8 cellular contexts compared by ENCODE assay signal in the genomic region with DNA sequence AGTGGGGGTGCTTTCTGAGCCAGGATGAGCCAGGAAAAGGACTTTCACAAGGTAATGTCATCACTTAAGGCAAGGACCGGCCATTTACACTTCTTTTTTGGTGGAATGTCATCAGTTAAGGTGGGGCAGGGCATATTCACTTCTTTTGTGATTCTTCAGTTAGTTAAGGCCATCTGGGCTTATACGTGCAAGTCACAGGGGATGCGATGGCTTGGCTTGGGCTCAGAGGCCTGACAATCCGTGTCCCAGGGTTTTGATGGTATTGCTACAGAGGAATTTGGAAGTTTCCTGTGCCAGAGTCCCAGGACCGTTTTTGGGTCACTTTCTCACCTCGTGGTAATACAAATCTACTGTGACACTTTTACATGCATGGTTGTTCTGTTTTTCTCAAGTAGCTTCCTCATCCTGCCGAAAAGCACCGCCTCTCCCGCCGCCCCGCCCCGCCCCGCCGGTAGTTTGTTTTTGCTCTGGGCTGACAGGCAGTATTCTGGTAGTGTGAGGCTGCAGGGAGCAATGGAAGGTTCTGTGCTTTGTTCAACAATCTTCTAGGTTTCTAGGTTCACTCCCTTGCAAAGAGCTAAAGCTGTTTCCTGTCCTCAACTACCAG.
DNase-seq lines count a peak whose midpoint lies in the region; ATAC-seq and TF ChIP-seq lines count a peak whose summit lies in the region.
"Not testable (repeated sequence)": the region's sequence is repeated elsewhere in the genome, so short reads cannot be mapped to it uniquely, and the experiment has no call there.

No MANE protein-coding gene starts in this region.

- not testable (repeated sequence) for H3K4me3 ChIP-seq in CD8-positive, alpha-beta T cell (ENCODE audit: low read depth, low read length); OCI-LY7 (ENCODE audit: low read depth, low read length, poor library complexity, severe bottlenecking)
- peak overlapping the region; percentile 43 to 53 for H3K4me3 ChIP-seq in duodenal mucosa (ENCODE audit: low read depth in 1 of 2, low read length in 2 of 2)

- H3K27me3 Mint-ChIP-seq in CD8-positive, alpha-beta T cell (ENCODE audit: low read depth); activated CD4-positive, alpha-beta memory T cell treated with anti-CD3 and anti-CD28 coated beads for 36 hours: not testable (repeated sequence)

- peaks cover 13% of the 10 kb centered on the region for H3K4me1 ChIP-seq in CD8-positive, alpha-beta T cell (ENCODE audit: insufficient read depth, low read length)
- H3K4me1 ChIP-seq in OCI-LY7 (ENCODE audit: insufficient read depth, low read length, poor library complexity, severe bottlenecking) = not testable (repeated sequence)
- peaks cover 12 to 16% of the 10 kb centered on the region in 2 donors for H3K4me1 ChIP-seq in duodenal mucosa (ENCODE audit: control insufficient read depth in 1 of 2, insufficient read depth in 2 of 2, low read length in 2 of 2)

- not testable (repeated sequence) for H3K27me3 ChIP-seq in CD8-positive, alpha-beta T cell (ENCODE audit: insufficient read depth, low read length); duodenal mucosa (ENCODE audit: control insufficient read depth in 1 of 2, insufficient read depth in 2 of 2, low read length in 2 of 2)

- BruUV-seq in OCI-LY7 (replicated peaks; lab: Mats Ljungman, UMichigan) = not testable (repeated sequence)

- not testable (repeated sequence) for TF ChIP-seq CTCF in CD8-positive, alpha-beta T cell (IDR thresholded peaks at IDR 0.05); OCI-LY7 (conservative IDR thresholded peaks at IDR 0.05; ENCODE audit: low read length)

- not testable (repeated sequence) for H3K36me3 ChIP-seq in CD8-positive, alpha-beta T cell (ENCODE audit: insufficient read depth, low read length); OCI-LY7 (ENCODE audit: insufficient read depth, low read length); duodenal mucosa (ENCODE audit: control insufficient read depth in 1 of 2, insufficient read depth in 2 of 2, low read length in 2 of 2)

- H3K9me3 ChIP-seq in CD8-positive, alpha-beta T cell (ENCODE audit: low read length); OCI-LY7 (ENCODE audit: low read length); duodenal mucosa (ENCODE audit: control insufficient read depth in 1 of 2, low read length in 2 of 2): not testable (repeated sequence)

- H2AFZ ChIP-seq in OCI-LY7 (ENCODE audit: low read length) = not testable (repeated sequence)

- CTCF ChIA-PET in CD8-positive, alpha-beta T cell (lab: Charles Lee) = interaction anchor here (1.0 kb wide), 1 partner anchor 384 kb away, joined by 4 read pairs; no protein-coding TSS in a partner anchor
- CTCF ChIA-PET in OCI-LY7 (lab: Charles Lee; ENCODE audit: unreplicated experiment); activated CD4-positive, alpha-beta memory T cell treated with anti-CD3 and anti-CD28 coated beads for 36 hours (lab: Charles Lee): not testable (repeated sequence)

- H3K9me2 ChIP-seq in OCI-LY7 (ENCODE audit: insufficient read depth, low read length) = not testable (repeated sequence)

- H3K4me3 Mint-ChIP-seq in CD8-positive, alpha-beta T cell = peak overlapping the region; percentile 27
- not testable (repeated sequence) for H3K4me3 Mint-ChIP-seq in activated CD4-positive, alpha-beta memory T cell treated with anti-CD3 and anti-CD28 coated beads for 36 hours

- H3K4me2 ChIP-seq in OCI-LY7 (ENCODE audit: low read length) = peak overlapping the region; percentile 57; the same call in 1 of the 2 replicates

- ATAC-seq in CD8-positive, alpha-beta T cell = peak; percentile 97
- peak; percentile 94 for ATAC-seq in GM19395 (IDR thresholded peaks at IDR 0.05; ENCODE audit: unreplicated experiment)
- ATAC-seq in HG03045 (IDR thresholded peaks at IDR 0.05; ENCODE audit: unreplicated experiment) = peak; percentile 94

- intact Hi-C loops in CD8-positive, alpha-beta T cell (cut with DNase I, micrococcal nuclease) = loop anchor here (1.0 to 5.0 kb wide), 4 partner anchors 8 to 243 kb away; partner anchors contain the start of genes LMNB1 (in 1 of the 2) and PHAX (in 1 of the 2)
- intact Hi-C loops in OCI-LY7 (cut with micrococcal nuclease; ENCODE audit: unreplicated experiment) = loop anchor here (10.0 kb wide), 1 partner anchor 469 kb away; no protein-coding TSS in a partner anchor
- intact Hi-C loops in activated CD4-positive, alpha-beta memory T cell treated with anti-CD3 and anti-CD28 coated beads for 36 hours (cut with micrococcal nuclease) = loop anchor here (5.0 kb wide), 1 partner anchor 33 kb away; no protein-coding TSS in a partner anchor

- H3K36me3 Mint-ChIP-seq in CD8-positive, alpha-beta T cell; activated CD4-positive, alpha-beta memory T cell treated with anti-CD3 and anti-CD28 coated beads for 36 hours: not testable (repeated sequence)

- not testable (repeated sequence) for H3K9ac ChIP-seq in duodenal mucosa (ENCODE audit: low read depth in 1 of 2, low read length in 2 of 2)

- DNase-seq in CD8-positive, alpha-beta T cell = peak; percentile 42 to 87 (median 73)
- DNase-seq in OCI-LY7 (ENCODE audit: low spot score) (peak; percentile 63), left kidney (ENCODE audit: low read depth, low spot score) (peak; percentile 63)
- peak; percentile 37 for DNase-seq in activated CD4-positive, alpha-beta memory T cell treated with anti-CD3 and anti-CD28 coated beads for 36 hours
- DNase-seq in stimulated activated CD4-positive, alpha-beta T cell treated with anti-CD3 and anti-CD28 coated beads, Interleukin-2, amount 100 ng/mL, for 48 hours = peak; percentile 10 to 34

- peak overlapping the region; percentile 33 for H3K27ac ChIP-seq in CD8-positive, alpha-beta T cell (ENCODE audit: low read depth, low read length)
- peak overlapping the region; percentile 64 for H3K27ac ChIP-seq in OCI-LY7 (ENCODE audit: low read depth, low read length, poor library complexity, severe bottlenecking)
- H3K27ac ChIP-seq in duodenal mucosa (ENCODE audit: low read depth, low read length) = not testable (repeated sequence)

- peaks cover 43% of the 10 kb centered on the region for H3K4me1 Mint-ChIP-seq in CD8-positive, alpha-beta T cell (ENCODE audit: low read depth)
- peaks cover 15% of the 10 kb centered on the region for H3K4me1 Mint-ChIP-seq in activated CD4-positive, alpha-beta memory T cell treated with anti-CD3 and anti-CD28 coated beads for 36 hours (ENCODE audit: low read depth)

- H4K20me1 ChIP-seq in OCI-LY7 (ENCODE audit: insufficient read depth, low read length) = not testable (repeated sequence)

- H3K9me3 Mint-ChIP-seq in CD8-positive, alpha-beta T cell; activated CD4-positive, alpha-beta memory T cell treated with anti-CD3 and anti-CD28 coated beads for 36 hours: not testable (repeated sequence)

- not testable (repeated sequence) for H3K79me2 ChIP-seq in OCI-LY7 (ENCODE audit: insufficient read depth, low read depth, low read length)

- peak overlapping the region; percentile 95 for H3K27ac Mint-ChIP-seq in CD8-positive, alpha-beta T cell
- H3K27ac Mint-ChIP-seq in activated CD4-positive, alpha-beta memory T cell treated with anti-CD3 and anti-CD28 coated beads for 36 hours = not testable (repeated sequence)

- POLR2A ChIA-PET in CD8-positive, alpha-beta T cell (lab: Charles Lee) = interaction anchor here (0.6 to 1.6 kb wide), 6 partner anchors 8 to 384 kb away, joined by 3 to 17 read pairs (median 8); partner anchors contain the start of genes C5orf63, LMNB1 and MARCHF3
- POLR2A ChIA-PET in OCI-LY7 (lab: Charles Lee) = interaction anchor here (0.6 to 1.0 kb wide), 2 partner anchors 10 to 18 kb away, joined by 4 to 5 read pairs; no protein-coding TSS in a partner anchor
- POLR2A ChIA-PET in activated CD4-positive, alpha-beta memory T cell treated with anti-CD3 and anti-CD28 coated beads for 36 hours (lab: Charles Lee) = not testable (repeated sequence)

Comparison
In these comparisons a context has a peak if more than half of its experiments do, and no peak if none do; other contexts are left out.
1. DNase-seq: peak in every context shown above with its lines; median percentile 73 in CD8-positive, alpha-beta T cell; 63 in OCI-LY7; 63 in left kidney; 37 in activated CD4-positive, alpha-beta memory T cell treated with anti-CD3 and anti-CD28 coated beads for 36 hours; 22 in stimulated activated CD4-positive, alpha-beta T cell treated with anti-CD3 and anti-CD28 coated beads, Interleukin-2, amount 100 ng/mL, for 48 hours.